1 cellular context compared by ENCODE assay signal in genomic region chr6:131643262-131643631, GRCh38.
TF ChIP-seq lines count a peak whose summit lies in the region.

No MANE protein-coding gene starts in this region.

TF ChIP-seq in HCT116, 20 proteins besides CTCF, POLR2A, EP300 and RAD21:
- no peak for TF ChIP-seq ZBTB33 (IDR thresholded peaks at IDR 0.05; ENCODE audit: extremely low read depth, insufficient replicate concordance, low read length)
- peak; percentile 82 for TF ChIP-seq MAX (IDR thresholded peaks at IDR 0.05)
- no peak for TF ChIP-seq YY1 (IDR thresholded peaks at IDR 0.05; ENCODE audit: extremely low read depth, insufficient replicate concordance, low read depth, low read length)
- TF ChIP-seq CEBPB (IDR thresholded peaks at IDR 0.05; ENCODE audit: low read depth) = peak; percentile 46
- TF ChIP-seq TCF7L2 (IDR thresholded peaks at IDR 0.05; ENCODE audit: borderline replicate concordance, extremely low read depth, insufficient read depth, insufficient read length) = no peak
- no peak for TF ChIP-seq ZNF274 (IDR thresholded peaks at IDR 0.05; ENCODE audit: low read depth, low read length)
- no peak for TF ChIP-seq EGR1 (IDR thresholded peaks at IDR 0.05; ENCODE audit: low read depth)
- TF ChIP-seq REST (IDR thresholded peaks at IDR 0.05; ENCODE audit: low read depth) = no peak
- TF ChIP-seq SP1 (IDR thresholded peaks at IDR 0.05; ENCODE audit: low read depth) = peak; percentile 47; the same call in 1 of the 2 replicates
- peak; percentile 63; the same call in 1 of the 2 replicates for TF ChIP-seq CBX3 (IDR thresholded peaks at IDR 0.05; ENCODE audit: low read depth)
- no peak for TF ChIP-seq ZFX (IDR thresholded peaks at IDR 0.05)
- no peak for TF ChIP-seq POLR2AphosphoS5 (IDR thresholded peaks at IDR 0.05; ENCODE audit: low read depth, low read length)
- TF ChIP-seq SIN3A (IDR thresholded peaks at IDR 0.05; ENCODE audit: low read depth) = no peak
- peak; percentile 40 for TF ChIP-seq JUND (IDR thresholded peaks at IDR 0.05)
- TF ChIP-seq EZH2 (IDR thresholded peaks at IDR 0.05) = no peak
- no peak for TF ChIP-seq EZH2phosphoT487 (IDR thresholded peaks at IDR 0.05; ENCODE audit: borderline replicate concordance)
- TF ChIP-seq FOSL1 (IDR thresholded peaks at IDR 0.05; ENCODE audit: low read depth) = peak; percentile 25; the same call in 1 of the 2 replicates
- no peak for TF ChIP-seq SRF (IDR thresholded peaks at IDR 0.05; ENCODE audit: low read depth)
- TF ChIP-seq ATF3 (IDR thresholded peaks at IDR 0.05) = no peak
